Comparison of ENCODE assay signal across 10 cellular contexts in genomic region chr7:103447073-103447960, GRCh38. TPM values are rescaled to one million over a fixed set of nuclear protein-coding genes. Genes with fewer than 3 reads are reported as not detected.
DNase-seq lines count a peak whose midpoint lies in the region; ATAC-seq and TF ChIP-seq lines count a peak whose summit lies in the region.
"Had no signal": no experiment of that assay in that cellular context is flagged by ENCODE, and none has a peak within 500 bp of the region (broad histone marks: within the 10 kb centered on the region; RNA-seq: fewer than 3 reads in every experiment).

No MANE protein-coding gene starts in this region.

- no peaks in the 10 kb centered on the region for H3K4me1 Mint-ChIP-seq in type B pancreatic cell (ENCODE audit: unreplicated experiment)

- peak; percentile 88 for DNase-seq in G401 (ENCODE audit: low spot score)
- peak; percentile 49 for DNase-seq in H4 (ENCODE audit: low spot score)
- DNase-seq in NCI-H1048 (lab: John Stamatoyannopoulos, UW), result peak; percentile 40
- peak; percentile 81 for DNase-seq in SK-N-DZ (ENCODE audit: low spot score)
- DNase-seq in cerebellar cortex (ENCODE audit: low spot score), result peak; percentile 85
- peak; percentile 48 to 72 for DNase-seq in lung microvascular endothelial cell (ENCODE audit: low read depth in 2 of 2)
- DNase-seq in type B pancreatic cell (ENCODE audit: extremely low spot score, unreplicated experiment), result no peak

- ATAC-seq in HG02840 (IDR thresholded peaks at IDR 0.05; ENCODE audit: low FRiP score, unreplicated experiment), result no peak

- H3K9me3 Mint-ChIP-seq in type B pancreatic cell, result no peaks in the 10 kb centered on the region

- TF ChIP-seq CTCF in type B pancreatic cell (conservative IDR thresholded peaks at IDR 0.05), result peak; percentile 78

- peaks cover 89% of the 10 kb centered on the region for H3K27me3 Mint-ChIP-seq in type B pancreatic cell

- H3K36me3 Mint-ChIP-seq in type B pancreatic cell, result no peaks in the 10 kb centered on the region

- in situ Hi-C loops in G401 (cut with HindIII; ENCODE audit: low sequenced_read_pairs), result no loop called here

- H3K4me3 Mint-ChIP-seq in type B pancreatic cell, result peak overlapping the region; percentile 19

- no peak overlapping the region for H3K27ac Mint-ChIP-seq in type B pancreatic cell
- H3K27ac Mint-ChIP-seq: activated naive CD4-positive, alpha-beta T cell treated with anti-CD3 and anti-CD28 coated beads, Interleukin-2, amount 50 U/mL, for 24 hours had no signal

RNA-seq across cellular contexts. Expression of gene SLC26A5, which starts 1.3 kb away (rescaled TPM):
- not detected in 2 replicates for total RNA-seq in G401 (2014; rRNA removed; shearing (Covaris generic))
- total RNA-seq in H4 (2014; rRNA removed; shearing (Covaris generic)), result not detected in 2 replicates
- 0.05 TPM in 1 of 2 replicates, not detected in the other for polyA plus RNA-seq in SK-N-DZ (2014; cell fraction: cytosol; rRNA removed)
- 0.07 and 0.31 TPM in 2 replicates for polyA plus RNA-seq in SK-N-DZ (2014; cell fraction: nucleus; rRNA removed)
- total RNA-seq in lung microvascular endothelial cell, result 0.22 and 1.4 TPM in 2 replicates
- not detected in 2 replicates for total RNA-seq in type B pancreatic cell (ENCODE audit: low replicate concordance)
- total RNA-seq: temporal lobe had no signal
